Comparison of ENCODE assay signal across 2 cellular contexts in the genomic region with DNA sequence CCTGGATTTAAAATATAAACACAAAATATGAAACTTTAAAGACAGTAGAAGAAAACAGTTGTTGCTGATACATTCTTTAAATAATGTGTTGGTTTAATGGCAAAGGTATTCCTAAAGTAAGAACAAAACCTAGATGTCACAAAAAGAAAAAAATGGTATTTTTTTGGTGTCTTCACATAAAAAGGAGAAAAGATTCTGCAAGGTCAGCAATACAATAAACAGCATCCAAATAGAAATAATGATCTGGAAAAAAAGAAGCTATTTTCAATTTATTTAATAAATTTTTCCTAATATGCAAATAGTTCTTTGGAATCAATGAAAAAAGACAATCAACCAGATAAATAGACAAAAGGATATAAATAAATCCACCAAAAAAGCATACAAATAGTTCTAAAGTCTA.
TF ChIP-seq lines count a peak whose summit lies in the region.

No MANE protein-coding gene starts in this region.

TF ChIP-seq in HCT116, 20 proteins besides CTCF, POLR2A, EP300 and RAD21:
- no peak for TF ChIP-seq POLR2AphosphoS5 (IDR thresholded peaks at IDR 0.05; ENCODE audit: low read depth, low read length)
- TF ChIP-seq EZH2phosphoT487 (IDR thresholded peaks at IDR 0.05; ENCODE audit: borderline replicate concordance) = no peak
- TF ChIP-seq, protein P1, sequence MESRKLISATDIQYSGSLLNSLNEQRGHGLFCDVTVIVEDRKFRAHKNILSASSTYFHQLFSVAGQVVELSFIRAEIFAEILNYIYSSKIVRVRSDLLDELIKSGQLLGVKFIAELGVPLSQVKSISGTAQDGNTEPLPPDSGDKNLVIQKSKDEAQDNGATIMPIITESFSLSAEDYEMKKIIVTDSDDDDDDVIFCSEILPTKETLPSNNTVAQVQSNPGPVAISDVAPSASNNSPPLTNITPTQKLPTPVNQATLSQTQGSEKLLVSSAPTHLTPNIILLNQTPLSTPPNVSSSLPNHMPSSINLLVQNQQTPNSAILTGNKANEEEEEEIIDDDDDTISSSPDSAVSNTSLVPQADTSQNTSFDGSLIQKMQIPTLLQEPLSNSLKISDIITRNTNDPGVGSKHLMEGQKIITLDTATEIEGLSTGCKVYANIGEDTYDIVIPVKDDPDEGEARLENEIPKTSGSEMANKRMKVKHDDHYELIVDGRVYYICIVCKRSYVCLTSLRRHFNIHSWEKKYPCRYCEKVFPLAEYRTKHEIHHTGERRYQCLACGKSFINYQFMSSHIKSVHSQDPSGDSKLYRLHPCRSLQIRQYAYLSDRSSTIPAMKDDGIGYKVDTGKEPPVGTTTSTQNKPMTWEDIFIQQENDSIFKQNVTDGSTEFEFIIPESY (IDR thresholded peaks at IDR 0.05; ENCODE audit: extremely low read depth, insufficient replicate concordance, low read length) = no peak

TF ChIP-seq in K562, 482 proteins besides CTCF, POLR2A, EP300 and RAD21:
- TF ChIP-seq C11orf30 (IDR thresholded peaks at IDR 0.05; ENCODE audit: low read depth) (peak; percentile 69), ZNF79 (CRISPR knock-in tag; IDR thresholded peaks at IDR 0.05; ENCODE audit: low read depth) (no peak), MAFK (IDR thresholded peaks at IDR 0.05; ENCODE audit: low read length) (peak; percentile 89), ZFP1 (CRISPR knock-in tag; IDR thresholded peaks at IDR 0.05) (no peak), TARDBP (IDR thresholded peaks at IDR 0.05) (no peak), SMARCA4 (IDR thresholded peaks at IDR 0.05) (no peak), XRCC4 (IDR thresholded peaks at IDR 0.05; ENCODE audit: extremely low read depth, insufficient read depth, insufficient read length) (no peak), XRCC5 (IDR thresholded peaks at IDR 0.05; ENCODE audit: low read depth, low read length) (no peak), SIN3B (IDR thresholded peaks at IDR 0.05; ENCODE audit: low read depth) (no peak), ZNF316 (IDR thresholded peaks at IDR 0.05) (peak; percentile 92), ZNF354B (CRISPR knock-in tag; IDR thresholded peaks at IDR 0.05) (no peak), SIN3A (IDR thresholded peaks at IDR 0.05; ENCODE audit: borderline replicate concordance in 2 of 2, control insufficient read depth in 1 of 2, low read depth in 2 of 2, low read length in 2 of 2) (no peak), MAFF (IDR thresholded peaks at IDR 0.05; ENCODE audit: low read length) (peak; percentile 89), ZFP30 (CRISPR knock-in tag; IDR thresholded peaks at IDR 0.05; ENCODE audit: borderline replicate concordance) (no peak), MAFG (tag; conservative IDR thresholded peaks at IDR 0.05) (peak; percentile 70), ZBTB17 (CRISPR knock-in tag; IDR thresholded peaks at IDR 0.05) (no peak)
- TF ChIP-seq, protein P2, sequence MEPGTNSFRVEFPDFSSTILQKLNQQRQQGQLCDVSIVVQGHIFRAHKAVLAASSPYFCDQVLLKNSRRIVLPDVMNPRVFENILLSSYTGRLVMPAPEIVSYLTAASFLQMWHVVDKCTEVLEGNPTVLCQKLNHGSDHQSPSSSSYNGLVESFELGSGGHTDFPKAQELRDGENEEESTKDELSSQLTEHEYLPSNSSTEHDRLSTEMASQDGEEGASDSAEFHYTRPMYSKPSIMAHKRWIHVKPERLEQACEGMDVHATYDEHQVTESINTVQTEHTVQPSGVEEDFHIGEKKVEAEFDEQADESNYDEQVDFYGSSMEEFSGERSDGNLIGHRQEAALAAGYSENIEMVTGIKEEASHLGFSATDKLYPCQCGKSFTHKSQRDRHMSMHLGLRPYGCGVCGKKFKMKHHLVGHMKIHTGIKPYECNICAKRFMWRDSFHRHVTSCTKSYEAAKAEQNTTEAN (CRISPR knock-in tag; IDR thresholded peaks at IDR 0.05) = no peak
